In the genomic region with DNA sequence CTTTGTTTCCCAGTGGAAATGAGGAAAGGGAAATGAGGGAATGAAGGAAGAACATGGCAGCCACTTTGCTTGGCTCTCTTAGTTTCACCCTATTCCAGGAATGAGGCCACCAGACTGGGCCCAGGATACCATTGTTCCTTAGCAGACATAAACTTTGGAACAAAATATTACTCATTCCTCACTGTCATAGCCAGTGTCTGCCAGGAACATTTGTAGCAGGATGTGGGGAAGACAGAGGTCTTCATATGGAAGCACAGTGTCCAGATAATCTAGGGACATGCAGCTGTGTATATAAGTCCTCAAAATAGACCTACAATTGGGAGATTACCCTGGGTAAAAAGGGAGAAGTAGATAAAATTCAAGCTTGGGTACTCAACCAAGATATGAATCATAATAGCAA, we compare ENCODE assay signal across 26 cellular contexts. TPM values are rescaled to one million over a fixed set of nuclear protein-coding genes. Genes with fewer than 3 reads are reported as not detected.
A peak's percentile ranks its signal among the peaks of the same experiment; 100 is the strongest.
DNase-seq lines count a peak whose midpoint lies in the region; ATAC-seq, FAIRE-seq and TF ChIP-seq lines count a peak whose summit lies in the region.
"Had no signal": no experiment of that assay in that cellular context is flagged by ENCODE, and none has a peak within 500 bp of the region (broad histone marks: within the 10 kb centered on the region; RNA-seq: fewer than 3 reads in every experiment).

No MANE protein-coding gene starts in this region.

- H2AFZ ChIP-seq in HepG2 (ENCODE audit: low read length) = no peak overlapping the region

- H3K9ac ChIP-seq in HepG2 (ENCODE audit: insufficient read depth, low read depth, low read length) = no peak overlapping the region
- H3K9ac ChIP-seq: BLaER1 treated with 17β-estradiol and CSF1 and Interleukin-3, amounts not matched to agents 10 nM and 100 nM had no signal

- H3K9me3 ChIP-seq in HepG2 (ENCODE audit: low read length) = no peaks in the 10 kb centered on the region
- H3K9me3 ChIP-seq: BLaER1 treated with 17β-estradiol and CSF1 and Interleukin-3, amounts not matched to agents 10 nM and 100 nM; Caco-2; HAP-1; MG63; SJCRH30 had no signal

- H3K36me3 ChIP-seq in HepG2 (replicated peaks in 1 of 2; ENCODE audit: control insufficient read depth in 1 of 2, insufficient read depth in 2 of 2, low read length in 2 of 2) = no peaks in the 10 kb centered on the region
- H3K36me3 ChIP-seq: BLaER1 treated with 17β-estradiol and CSF1 and Interleukin-3, amounts not matched to agents 10 nM and 100 nM; HAP-1; MG63; SJCRH30 had no signal

- in situ Hi-C loops in HepG2 (cut with HindIII; ENCODE audit: extremely low pct_ligation_motif_present, low pct_unique_long_range_greater_than_20kb) = no loop called here

- ATAC-seq in HG03280 (IDR thresholded peaks at IDR 0.05; ENCODE audit: unreplicated experiment) (no peak), HepG2 (no peak)
- ATAC-seq: Panc1 had no signal

- TF ChIP-seq RAD21 in HepG2 (CRISPR knock-in tag; IDR thresholded peaks at IDR 0.05) = no peak

- TF ChIP-seq POLR2A in HepG2 (IDR thresholded peaks at IDR 0.05; ENCODE audit: insufficient read depth in 1 of 2, low read depth in 2 of 2, low read length in 2 of 2) = no peak

- POLR2A ChIA-PET in HepG2 (lab: Yijun Ruan, JAX) = no interaction called here

- FAIRE-seq in HepG2 (lab: Jason Lieb, UNC) = no peak
- FAIRE-seq: GM12891 had no signal

- no peak overlapping the region for H3K27ac ChIP-seq in HepG2 (ENCODE audit: extremely low read length, insufficient read depth, low read length)
- H3K27ac ChIP-seq: BLaER1 treated with 17β-estradiol and CSF1 and Interleukin-3, amounts not matched to agents 10 nM and 100 nM; SJCRH30 had no signal

- no peaks in the 10 kb centered on the region for H3K4me1 ChIP-seq in HepG2 (ENCODE audit: insufficient read depth, low read length)
- H3K4me1 ChIP-seq: HAP-1, SJCRH30 had no signal

- peak; percentile 46 for DNase-seq in EH (ENCODE audit: low read depth)
- peak; percentile 35 for DNase-seq in MV-4-11 (lab: John Stamatoyannopoulos, UW)
- DNase-seq in fibroblast of mammary gland (ENCODE audit: low read depth) = peak; percentile 25
- DNase-seq in NCI-H446 treated with DMSO at 0.1 percent for 48 hours (lab: John Stamatoyannopoulos, UW) = no peak
- no peak for DNase-seq in HepG2 (ENCODE audit: low spot score)
- DNase-seq: 8988T; Caco-2; CD4-positive, alpha-beta memory T cell; DMS 273 treated with DMSO at 0.1 percent for 48 hours; DND-41; Karpas-422; MG63; NCI-H1048; NCI-H1436; NCI-H187 treated with DMSO at 0.1 percent for 48 hours; NCI-H2107; NCI-H510A treated with DMSO at 0.1 percent for 48 hours; NCI-H748 treated with DMSO at 0.1 percent for 48 hours; SJCRH30 had no signal

- H3K27me3 ChIP-seq in HepG2 (ENCODE audit: control insufficient read depth in 1 of 2, insufficient read depth in 2 of 2, low read length in 2 of 2) = 0 out of 5 replicates have a peak, but pooled peaks cover 0 to 2% of the 10 kb centered on the region in 2 experiments
- H3K27me3 ChIP-seq: BLaER1 treated with 17β-estradiol and CSF1 and Interleukin-3, amounts not matched to agents 10 nM and 100 nM; MG63; SJCRH30 had no signal

- intact Hi-C loops in HepG2 (cut with micrococcal nuclease; ENCODE audit: unreplicated experiment) = no loop called here

- TF ChIP-seq EP300 in HepG2 (IDR thresholded peaks at IDR 0.05; ENCODE audit: low read depth in 2 of 2, low read length in 2 of 2) (no peak), HepG2 (CRISPR knock-in tag; IDR thresholded peaks at IDR 0.05; ENCODE audit: borderline replicate concordance) (no peak)

- CTCF ChIA-PET in HepG2 (lab: Yijun Ruan, JAX; ENCODE audit: low intra/inter-chr PET ratio, low total read pairs) = no interaction called here

- BruUV-seq in HepG2 (replicated peaks; lab: Mats Ljungman, UMichigan) = no TSS peak

- H3K79me2 ChIP-seq in HepG2 (ENCODE audit: insufficient read depth, low read length) = no peaks in the 10 kb centered on the region

- H3K4me2 ChIP-seq in HepG2 (ENCODE audit: low read depth, low read length) = no peak overlapping the region
- H3K4me2 ChIP-seq: BLaER1 treated with 17β-estradiol and CSF1 and Interleukin-3, amounts not matched to agents 10 nM and 100 nM had no signal

- H3K4me3 ChIP-seq in fibroblast of mammary gland (ENCODE audit: control insufficient read depth, low read depth, low read length) (no peak overlapping the region), HepG2 (replicated peaks in 1 of 3; ENCODE audit: insufficient read depth in 1 of 3, low read depth in 2 of 3, low read length in 3 of 3) (no peak overlapping the region)
- H3K4me3 ChIP-seq: BLaER1 treated with 17β-estradiol and CSF1 and Interleukin-3, amounts not matched to agents 10 nM and 100 nM; HAP-1; MG63; SJCRH30 had no signal

- no peaks in the 10 kb centered on the region for H4K20me1 ChIP-seq in HepG2 (ENCODE audit: insufficient read depth, low read length)
- H4K20me1 ChIP-seq: BLaER1 treated with 17β-estradiol and CSF1 and Interleukin-3, amounts not matched to agents 10 nM and 100 nM had no signal

- TF ChIP-seq CTCF in fibroblast of mammary gland (conservative IDR thresholded peaks at IDR 0.05; ENCODE audit: control insufficient read depth, insufficient read depth, low read depth, low read length) (no peak), HepG2 (CRISPR knock-in tag; IDR thresholded peaks at IDR 0.05) (no peak)

RNA-seq across cellular contexts. Expression of gene FUT4, which starts 15.2 kb away (rescaled TPM):
- 0.35 and 0.60 TPM in 2 replicates for total RNA-seq in HepG2 (2016; rRNA removed; fragmentation: Illumina TruSeq; extraction: Trizol)
- 0.09 TPM in 1 of 2 replicates, not detected in the other for total RNA-seq in HepG2 (2016; cell fraction: cytosol; rRNA removed; fragmentation: Illumina TruSeq; extraction: Trizol; ENCODE audit: low read depth)
- 0.40 and 0.58 TPM in 2 replicates for total RNA-seq in HepG2 (2016; cell fraction: insoluble cytoplasmic fraction; rRNA removed; fragmentation: Illumina TruSeq; extraction: Trizol)
- 0.24 and 0.28 TPM in 2 replicates for total RNA-seq in HepG2 (2016; cell fraction: membrane; rRNA removed; fragmentation: Illumina TruSeq; extraction: Trizol)
- 0.50 and 0.62 TPM in 2 replicates for total RNA-seq in HepG2 (2016; cell fraction: nucleus; rRNA removed; fragmentation: Illumina TruSeq; extraction: Trizol)
- polyA plus RNA-seq in HepG2 (2011; rRNA removed) = 0.22 and 0.28 TPM in 2 replicates
- 0.19 TPM in 2 replicates for polyA plus RNA-seq in HepG2 (2011; cell fraction: cytosol; rRNA removed)
- 0.23 and 0.29 TPM in 2 replicates for polyA plus RNA-seq in HepG2 (2011; cell fraction: nucleus; rRNA removed)
- polyA plus RNA-seq in HepG2 (2012) = 0.12 and 0.15 TPM in 2 replicates
- 0.03 and 0.05 TPM in 2 replicates for polyA plus RNA-seq in HepG2 (2016; cell fraction: cytosol; fragmentation: Illumina TruSeq; extraction: Trizol; ENCODE audit: low read depth)
- polyA plus RNA-seq in HepG2 (2016; cell fraction: insoluble cytoplasmic fraction; fragmentation: Illumina TruSeq; extraction: Trizol; ENCODE audit: low read depth) = 0.38 TPM in 2 replicates
- polyA plus RNA-seq in HepG2 (2016; cell fraction: membrane; fragmentation: Illumina TruSeq; extraction: Trizol; ENCODE audit: low read depth) = 0.09 and 0.16 TPM in 2 replicates
- polyA plus RNA-seq in HepG2 (2016; cell fraction: nucleus; fragmentation: Illumina TruSeq; extraction: Trizol; ENCODE audit: insufficient read depth, low read depth) = 0.89 and 0.92 TPM in 2 replicates
- polyA minus RNA-seq in HepG2 (2011; rRNA and poly(A)+ RNA removed; ENCODE audit: low replicate concordance) = 0.47 and 0.48 TPM in 2 replicates
- 0.30 and 0.35 TPM in 2 replicates for polyA minus RNA-seq in HepG2 (2011; cell fraction: cytosol; rRNA and poly(A)+ RNA removed)
- polyA minus RNA-seq in HepG2 (2011; cell fraction: nucleus; rRNA and poly(A)+ RNA removed) = 0.50 and 0.77 TPM in 2 replicates
- total RNA-seq: G401 had no signal

RNA-seq across cellular contexts. Expression of gene C11orf97, which starts 16.3 kb away (rescaled TPM):
- 0.35 TPM in 1 of 2 replicates, not detected in the other for total RNA-seq in HepG2 (2016; rRNA removed; fragmentation: Illumina TruSeq; extraction: Trizol)
- total RNA-seq in HepG2 (2016; cell fraction: cytosol; rRNA removed; fragmentation: Illumina TruSeq; extraction: Trizol; ENCODE audit: low read depth) = not detected in 2 replicates
- 0.30 and 0.87 TPM in 2 replicates for total RNA-seq in HepG2 (2016; cell fraction: insoluble cytoplasmic fraction; rRNA removed; fragmentation: Illumina TruSeq; extraction: Trizol)
- total RNA-seq in HepG2 (2016; cell fraction: membrane; rRNA removed; fragmentation: Illumina TruSeq; extraction: Trizol) = 0.56 TPM in 1 of 2 replicates, not detected in the other
- not detected in 2 replicates for total RNA-seq in HepG2 (2016; cell fraction: nucleus; rRNA removed; fragmentation: Illumina TruSeq; extraction: Trizol)
- polyA plus RNA-seq in HepG2 (2011; rRNA removed) = not detected in 2 replicates
- polyA plus RNA-seq in HepG2 (2011; cell fraction: cytosol; rRNA removed) = not detected in 2 replicates
- polyA plus RNA-seq in HepG2 (2011; cell fraction: nucleus; rRNA removed) = not detected in 2 replicates
- not detected in 2 replicates for polyA plus RNA-seq in HepG2 (2012)
- 0.16 and 0.20 TPM in 2 replicates for polyA plus RNA-seq in HepG2 (2016; cell fraction: cytosol; fragmentation: Illumina TruSeq; extraction: Trizol; ENCODE audit: low read depth)
- 0.40 and 0.50 TPM in 2 replicates for polyA plus RNA-seq in HepG2 (2016; cell fraction: insoluble cytoplasmic fraction; fragmentation: Illumina TruSeq; extraction: Trizol; ENCODE audit: low read depth)
- polyA plus RNA-seq in HepG2 (2016; cell fraction: membrane; fragmentation: Illumina TruSeq; extraction: Trizol; ENCODE audit: low read depth) = 0.30 TPM in 1 of 2 replicates, not detected in the other
- not detected in 2 replicates for polyA plus RNA-seq in HepG2 (2016; cell fraction: nucleus; fragmentation: Illumina TruSeq; extraction: Trizol; ENCODE audit: insufficient read depth, low read depth)
- not detected in 2 replicates for polyA minus RNA-seq in HepG2 (2011; rRNA and poly(A)+ RNA removed; ENCODE audit: low replicate concordance)
- polyA minus RNA-seq in HepG2 (2011; cell fraction: cytosol; rRNA and poly(A)+ RNA removed) = not detected in 2 replicates
- not detected in 2 replicates for polyA minus RNA-seq in HepG2 (2011; cell fraction: nucleus; rRNA and poly(A)+ RNA removed)
- total RNA-seq: Caco-2; CD4-positive, alpha-beta memory T cell; G401; SJCRH30 had no signal
- polyA plus RNA-seq: CD4-positive, alpha-beta memory T cell; IgD-negative memory B cell had no signal

RNA-seq across cellular contexts. Expression of gene ANKRD49, which starts 34.8 kb away (rescaled TPM):
- total RNA-seq in HepG2 (2016; rRNA removed; fragmentation: Illumina TruSeq; extraction: Trizol) = 14.2 and 18.0 TPM in 2 replicates
- 3.4 and 3.6 TPM in 2 replicates for total RNA-seq in HepG2 (2016; cell fraction: cytosol; rRNA removed; fragmentation: Illumina TruSeq; extraction: Trizol; ENCODE audit: low read depth)
- 15.5 and 18.5 TPM in 2 replicates for total RNA-seq in HepG2 (2016; cell fraction: insoluble cytoplasmic fraction; rRNA removed; fragmentation: Illumina TruSeq; extraction: Trizol)
- total RNA-seq in HepG2 (2016; cell fraction: membrane; rRNA removed; fragmentation: Illumina TruSeq; extraction: Trizol) = 9.1 and 11.7 TPM in 2 replicates
- total RNA-seq in HepG2 (2016; cell fraction: nucleus; rRNA removed; fragmentation: Illumina TruSeq; extraction: Trizol) = 16.7 and 17.1 TPM in 2 replicates
- 11.5 and 14.3 TPM in 2 replicates for polyA plus RNA-seq in HepG2 (2011; rRNA removed)
- 4.2 and 6.0 TPM in 2 replicates for polyA plus RNA-seq in HepG2 (2011; cell fraction: cytosol; rRNA removed)
- 10.0 and 12.8 TPM in 2 replicates for polyA plus RNA-seq in HepG2 (2011; cell fraction: nucleus; rRNA removed)
- 9.4 and 9.7 TPM in 2 replicates for polyA plus RNA-seq in HepG2 (2012)
- 2.3 and 3.1 TPM in 2 replicates for polyA plus RNA-seq in HepG2 (2016; cell fraction: cytosol; fragmentation: Illumina TruSeq; extraction: Trizol; ENCODE audit: low read depth)
- polyA plus RNA-seq in HepG2 (2016; cell fraction: insoluble cytoplasmic fraction; fragmentation: Illumina TruSeq; extraction: Trizol; ENCODE audit: low read depth) = 16.5 and 19.5 TPM in 2 replicates
- 5.7 and 5.8 TPM in 2 replicates for polyA plus RNA-seq in HepG2 (2016; cell fraction: membrane; fragmentation: Illumina TruSeq; extraction: Trizol; ENCODE audit: low read depth)
- polyA plus RNA-seq in HepG2 (2016; cell fraction: nucleus; fragmentation: Illumina TruSeq; extraction: Trizol; ENCODE audit: insufficient read depth, low read depth) = 23.0 and 26.3 TPM in 2 replicates
- 2.4 and 8.1 TPM in 2 replicates for polyA minus RNA-seq in HepG2 (2011; rRNA and poly(A)+ RNA removed; ENCODE audit: low replicate concordance)
- 3.6 and 4.7 TPM in 2 replicates for polyA minus RNA-seq in HepG2 (2011; cell fraction: cytosol; rRNA and poly(A)+ RNA removed)
- 13.1 and 15.5 TPM in 2 replicates for polyA minus RNA-seq in HepG2 (2011; cell fraction: nucleus; rRNA and poly(A)+ RNA removed)

RNA-seq across cellular contexts. Expression of gene MRE11, which starts 34.9 kb away (rescaled TPM):
- 37.3 and 58.2 TPM in 2 replicates for total RNA-seq in HepG2 (2016; rRNA removed; fragmentation: Illumina TruSeq; extraction: Trizol)
- total RNA-seq in HepG2 (2016; cell fraction: cytosol; rRNA removed; fragmentation: Illumina TruSeq; extraction: Trizol; ENCODE audit: low read depth) = 6.8 and 7.0 TPM in 2 replicates
- 37.9 and 58.6 TPM in 2 replicates for total RNA-seq in HepG2 (2016; cell fraction: insoluble cytoplasmic fraction; rRNA removed; fragmentation: Illumina TruSeq; extraction: Trizol)
- total RNA-seq in HepG2 (2016; cell fraction: membrane; rRNA removed; fragmentation: Illumina TruSeq; extraction: Trizol) = 7.8 and 9.1 TPM in 2 replicates
- total RNA-seq in HepG2 (2016; cell fraction: nucleus; rRNA removed; fragmentation: Illumina TruSeq; extraction: Trizol) = 72.1 and 72.4 TPM in 2 replicates
- 5.2 and 7.2 TPM in 2 replicates for polyA plus RNA-seq in HepG2 (2011; rRNA removed)
- 1.7 and 2.9 TPM in 2 replicates for polyA plus RNA-seq in HepG2 (2011; cell fraction: cytosol; rRNA removed)
- polyA plus RNA-seq in HepG2 (2011; cell fraction: nucleus; rRNA removed) = 9.2 and 10.0 TPM in 2 replicates
- 9.8 and 17.1 TPM in 2 replicates for polyA plus RNA-seq in HepG2 (2012)
- polyA plus RNA-seq in HepG2 (2016; cell fraction: cytosol; fragmentation: Illumina TruSeq; extraction: Trizol; ENCODE audit: low read depth) = 0.76 and 1.1 TPM in 2 replicates
- polyA plus RNA-seq in HepG2 (2016; cell fraction: insoluble cytoplasmic fraction; fragmentation: Illumina TruSeq; extraction: Trizol; ENCODE audit: low read depth) = 28.4 and 33.0 TPM in 2 replicates
- 1.8 and 2.1 TPM in 2 replicates for polyA plus RNA-seq in HepG2 (2016; cell fraction: membrane; fragmentation: Illumina TruSeq; extraction: Trizol; ENCODE audit: low read depth)
- polyA plus RNA-seq in HepG2 (2016; cell fraction: nucleus; fragmentation: Illumina TruSeq; extraction: Trizol; ENCODE audit: insufficient read depth, low read depth) = 43.6 and 48.1 TPM in 2 replicates
- polyA minus RNA-seq in HepG2 (2011; rRNA and poly(A)+ RNA removed; ENCODE audit: low replicate concordance) = 4.1 and 11.9 TPM in 2 replicates
- polyA minus RNA-seq in HepG2 (2011; cell fraction: cytosol; rRNA and poly(A)+ RNA removed) = 6.9 and 11.3 TPM in 2 replicates
- polyA minus RNA-seq in HepG2 (2011; cell fraction: nucleus; rRNA and poly(A)+ RNA removed) = 43.0 and 56.7 TPM in 2 replicates

RNA-seq across cellular contexts. Expression of gene PIWIL4, which starts 38.6 kb away (rescaled TPM):
- total RNA-seq in HepG2 (2016; rRNA removed; fragmentation: Illumina TruSeq; extraction: Trizol) = 0.15 TPM in 1 of 2 replicates, not detected in the other
- not detected in 2 replicates for total RNA-seq in HepG2 (2016; cell fraction: cytosol; rRNA removed; fragmentation: Illumina TruSeq; extraction: Trizol; ENCODE audit: low read depth)
- not detected in 2 replicates for total RNA-seq in HepG2 (2016; cell fraction: insoluble cytoplasmic fraction; rRNA removed; fragmentation: Illumina TruSeq; extraction: Trizol)
- total RNA-seq in HepG2 (2016; cell fraction: membrane; rRNA removed; fragmentation: Illumina TruSeq; extraction: Trizol) = not detected in 2 replicates
- total RNA-seq in HepG2 (2016; cell fraction: nucleus; rRNA removed; fragmentation: Illumina TruSeq; extraction: Trizol) = not detected in 2 replicates
- 0.05 and 0.08 TPM in 2 replicates for polyA plus RNA-seq in HepG2 (2011; rRNA removed)
- not detected in 2 replicates for polyA plus RNA-seq in HepG2 (2011; cell fraction: cytosol; rRNA removed)
- not detected in 2 replicates for polyA plus RNA-seq in HepG2 (2011; cell fraction: nucleus; rRNA removed)
- polyA plus RNA-seq in HepG2 (2012) = not detected in 2 replicates
- polyA plus RNA-seq in HepG2 (2016; cell fraction: cytosol; fragmentation: Illumina TruSeq; extraction: Trizol; ENCODE audit: low read depth) = not detected in 2 replicates
- polyA plus RNA-seq in HepG2 (2016; cell fraction: insoluble cytoplasmic fraction; fragmentation: Illumina TruSeq; extraction: Trizol; ENCODE audit: low read depth) = not detected in 2 replicates
- polyA plus RNA-seq in HepG2 (2016; cell fraction: membrane; fragmentation: Illumina TruSeq; extraction: Trizol; ENCODE audit: low read depth) = not detected in 2 replicates
- polyA plus RNA-seq in HepG2 (2016; cell fraction: nucleus; fragmentation: Illumina TruSeq; extraction: Trizol; ENCODE audit: insufficient read depth, low read depth) = not detected in 2 replicates
- polyA minus RNA-seq in HepG2 (2011; rRNA and poly(A)+ RNA removed; ENCODE audit: low replicate concordance) = not detected in 2 replicates
- not detected in 2 replicates for polyA minus RNA-seq in HepG2 (2011; cell fraction: cytosol; rRNA and poly(A)+ RNA removed)
- not detected in 2 replicates for polyA minus RNA-seq in HepG2 (2011; cell fraction: nucleus; rRNA and poly(A)+ RNA removed)
- total RNA-seq: G401, SJCRH30 had no signal

Comparison
In these comparisons a context has a peak if more than half of its experiments do, and no peak if none do; other contexts are left out.
1. DNase-seq: peak in EH (single experiment), MV-4-11 (single experiment) and fibroblast of mammary gland (single experiment); none in NCI-H446 treated with DMSO at 0.1 percent for 48 hours (single experiment) and HepG2 (single experiment).